13 cellular contexts compared by ENCODE assay signal in the genomic region with DNA sequence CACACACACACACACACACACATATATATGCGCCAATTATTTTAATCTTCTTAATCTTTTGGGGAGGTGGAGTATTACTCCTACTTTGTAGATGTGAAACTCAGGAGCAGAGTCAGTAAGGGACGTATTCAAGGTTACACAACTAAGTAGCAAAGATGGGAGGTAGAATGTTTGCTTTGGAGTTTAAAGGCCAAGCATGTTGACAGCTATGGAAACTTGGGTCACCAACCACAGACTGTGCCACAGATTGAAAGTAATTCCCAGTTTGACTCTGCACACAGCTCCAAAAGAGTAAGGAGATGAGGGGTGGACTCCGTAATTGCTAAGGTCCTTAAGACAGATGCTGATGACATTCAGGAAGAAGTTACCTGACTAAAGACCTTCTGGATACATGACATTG.
DNase-seq lines count a peak whose midpoint lies in the region; ATAC-seq, FAIRE-seq and TF ChIP-seq lines count a peak whose summit lies in the region.
"Had no signal": no experiment of that assay in that cellular context is flagged by ENCODE, and none has a peak within 500 bp of the region (broad histone marks: within the 10 kb centered on the region; RNA-seq: fewer than 3 reads in every experiment).

No MANE protein-coding gene starts in this region.

- H4K20me1 ChIP-seq in neural progenitor cell (ENCODE audit: low read depth) = peaks cover 56% of the 10 kb centered on the region
- H4K20me1 ChIP-seq in PC-9 (ENCODE audit: insufficient read depth) = no peaks in the 10 kb centered on the region; the same call in 1 of the 2 replicates

- peak; percentile 10 for DNase-seq in stimulated activated CD4-positive, alpha-beta T cell treated with anti-CD3 and anti-CD28 coated beads, Interleukin-1b, Interleukin-23, amount 100 ng/mL, for 48 hours
- no peak for DNase-seq in stimulated activated CD4-positive, alpha-beta T cell treated with anti-CD3 and anti-CD28 coated beads, Interleukin-4, amount 100 ng/mL, for 1 hour
- DNase-seq in neural progenitor cell (ENCODE audit: low spot score) (no peak), urothelium cell line (ENCODE audit: low spot score) (no peak), PC-9 (no peak)
- DNase-seq: caudate nucleus, DMS153, NCI-H1930 had no signal

- no peaks in the 10 kb centered on the region for H3K9me3 Mint-ChIP-seq in dendritic cell treated with granulocyte-macrophage colony-stimulating factor and Interleukin-4, amounts not matched to agents 40 ng/mL and 50 ng/mL, for 4 days
- H3K9me3 Mint-ChIP-seq in neural progenitor cell = no peaks in the 10 kb centered on the region
- H3K9me3 Mint-ChIP-seq: T-helper 2 cell treated with Interferon-gamma antibody and Interleukin-4, amounts not matched to agents 5 μg/mL and 100 μg/mL, for 36 hours had no signal

- POLR2A ChIA-PET in PC-9 (lab: Charles Lee; ENCODE audit: unreplicated experiment) = interaction anchor here (0.5 kb wide), 1 partner anchor 173 kb away, joined by 11 read pairs; no protein-coding TSS in a partner anchor

- no peaks in the 10 kb centered on the region for H3K27me3 Mint-ChIP-seq in dendritic cell treated with granulocyte-macrophage colony-stimulating factor and Interleukin-4, amounts not matched to agents 40 ng/mL and 50 ng/mL, for 4 days
- H3K27me3 Mint-ChIP-seq in neural progenitor cell (ENCODE audit: insufficient read depth, low read depth) = no peaks in the 10 kb centered on the region

- no peaks in the 10 kb centered on the region for H3K9me2 ChIP-seq in PC-9 (ENCODE audit: insufficient read depth)

- peaks cover 39% of the 10 kb centered on the region for H3K4me1 ChIP-seq in neural progenitor cell
- no peaks in the 10 kb centered on the region for H3K4me1 ChIP-seq in PC-9 (replicated peaks; ENCODE audit: insufficient read depth)
- H3K4me1 ChIP-seq: SJCRH30 had no signal

- peaks cover 63% of the 10 kb centered on the region for H3K4me1 Mint-ChIP-seq in dendritic cell treated with granulocyte-macrophage colony-stimulating factor and Interleukin-4, amounts not matched to agents 40 ng/mL and 50 ng/mL, for 4 days (ENCODE audit: low read depth)
- H3K4me1 Mint-ChIP-seq in neural progenitor cell = peaks cover 18% of the 10 kb centered on the region

- no peak overlapping the region for H2AFZ ChIP-seq in neural progenitor cell (replicated peaks)
- H2AFZ ChIP-seq in PC-9 = no peak overlapping the region

- no peak for FAIRE-seq in urothelium cell line (lab: Jason Lieb, UNC)

- H3K79me2 ChIP-seq in neural progenitor cell (ENCODE audit: low read depth) (peaks cover 82% of the 10 kb centered on the region), PC-9 (ENCODE audit: low read depth) (peaks cover 67% of the 10 kb centered on the region)

- H3K9ac ChIP-seq in neural progenitor cell = no peak overlapping the region

- H3K4me3 ChIP-seq in neural progenitor cell = no peak overlapping the region
- H3K4me3 ChIP-seq in PC-9 = no peak overlapping the region
- H3K4me3 ChIP-seq: SJCRH30 had no signal

- H3K9me3 ChIP-seq in neural progenitor cell (ENCODE audit: low read depth) = no peaks in the 10 kb centered on the region
- H3K9me3 ChIP-seq in PC-9 (ENCODE audit: insufficient read depth, low read depth) = no peaks in the 10 kb centered on the region
- H3K9me3 ChIP-seq: SJCRH30 had no signal

- H3F3A ChIP-seq in neural progenitor cell (ENCODE audit: low read depth) = peaks cover 7% of the 10 kb centered on the region
- no peaks in the 10 kb centered on the region for H3F3A ChIP-seq in PC-9 (ENCODE audit: insufficient read depth, low read depth)

- H3K4me3 Mint-ChIP-seq in dendritic cell treated with granulocyte-macrophage colony-stimulating factor and Interleukin-4, amounts not matched to agents 40 ng/mL and 50 ng/mL, for 4 days = no peak overlapping the region
- no peak overlapping the region for H3K4me3 Mint-ChIP-seq in neural progenitor cell
- H3K4me3 Mint-ChIP-seq: T-helper 2 cell treated with Interferon-gamma antibody and Interleukin-4, amounts not matched to agents 5 μg/mL and 100 μg/mL, for 36 hours had no signal

- H3K27ac ChIP-seq in neural progenitor cell (no peak overlapping the region), PC-9 (no peak overlapping the region)
- H3K27ac ChIP-seq: HL-60, SJCRH30 had no signal

- no peaks in the 10 kb centered on the region for H3K27me3 ChIP-seq in neural progenitor cell
- no peaks in the 10 kb centered on the region for H3K27me3 ChIP-seq in PC-9 (ENCODE audit: insufficient read depth, low read depth)
- H3K27me3 ChIP-seq: SJCRH30 had no signal

- no TSS peak for BruUV-seq in PC-9 (replicated peaks; lab: Mats Ljungman, UMichigan)

- H3K4me2 ChIP-seq in neural progenitor cell (peak overlapping the region; percentile 24), PC-9 (no peak overlapping the region)

- CTCF ChIA-PET in PC-9 (lab: Charles Lee) = interaction anchor here (0.7 to 1.0 kb wide), 3 partner anchors 13 to 737 kb away, joined by 3 to 5 read pairs (median 3); no protein-coding TSS in a partner anchor

- intact Hi-C loops in dendritic cell treated with granulocyte-macrophage colony-stimulating factor and Interleukin-4, amounts not matched to agents 40 ng/mL and 50 ng/mL, for 4 days (cut with micrococcal nuclease) = loop anchor here (5.0 to 10.0 kb wide), 3 partner anchors 170 to 650 kb away; a partner anchor contains a TSS
- intact Hi-C loops in PC-9 (cut with micrococcal nuclease; ENCODE audit: unreplicated experiment) = loop anchor here (2.0 to 5.0 kb wide), 2 partner anchors 77 to 646 kb away; no protein-coding TSS in a partner anchor

- TF ChIP-seq CTCF in neural progenitor cell (IDR thresholded peaks at IDR 0.05) (no peak), PC-9 (conservative IDR thresholded peaks at IDR 0.05) (no peak)

- H3K36me3 ChIP-seq in neural progenitor cell (no peaks in the 10 kb centered on the region), PC-9 (ENCODE audit: low read depth) (0 out of 2 replicates have a peak, but pooled peaks cover 5% of the 10 kb centered on the region)
- H3K36me3 ChIP-seq: SJCRH30 had no signal

- no peak for ATAC-seq in GM18867 (IDR thresholded peaks at IDR 0.05; ENCODE audit: unreplicated experiment)

- H3K27ac Mint-ChIP-seq in dendritic cell treated with granulocyte-macrophage colony-stimulating factor and Interleukin-4, amounts not matched to agents 40 ng/mL and 50 ng/mL, for 4 days = peak overlapping the region; percentile 61
- no peak overlapping the region for H3K27ac Mint-ChIP-seq in neural progenitor cell
- H3K27ac Mint-ChIP-seq: T-helper 2 cell treated with Interferon-gamma antibody and Interleukin-4, amounts not matched to agents 5 μg/mL and 100 μg/mL, for 36 hours had no signal

- H3K36me3 Mint-ChIP-seq in dendritic cell treated with granulocyte-macrophage colony-stimulating factor and Interleukin-4, amounts not matched to agents 40 ng/mL and 50 ng/mL, for 4 days (ENCODE audit: low read depth) = peaks cover 28% of the 10 kb centered on the region
- H3K36me3 Mint-ChIP-seq in neural progenitor cell = no peaks in the 10 kb centered on the region
